ENCODE assay signal across 18 cellular contexts in genomic region chr4:180203349-180203748, GRCh38.
DNase-seq lines count a peak whose midpoint lies in the region; ATAC-seq and TF ChIP-seq lines count a peak whose summit lies in the region.
"Had no signal": no experiment of that assay in that cellular context is flagged by ENCODE, and none has a peak within 500 bp of the region (broad histone marks: within the 10 kb centered on the region; RNA-seq: fewer than 3 reads in every experiment).

No MANE protein-coding gene starts in this region.

- H3K27ac Mint-ChIP-seq in CD4-positive, alpha-beta memory T cell: peak overlapping the region in 1 of 7 donors; percentile 9
- H3K27ac Mint-ChIP-seq: stimulated activated effector memory CD8-positive, alpha-beta T cell treated with anti-CD3 and anti-CD28 coated beads, Interleukin-12 subunit alpha, Interleukin-12 subunit beta, amount 100 ng/mL, for 72 hours had no signal

- intact Hi-C loops in PC-9 (cut with micrococcal nuclease; ENCODE audit: unreplicated experiment): no loop called here
- intact Hi-C loops in gastrocnemius medialis (cut with DNase I; ENCODE audit: low total_unique reads): no loop called here
- intact Hi-C loops in CD4-positive, alpha-beta memory T cell (cut with micrococcal nuclease): no loop called here

- no peak for TF ChIP-seq POLR2A in gastrocnemius medialis (IDR thresholded peaks at IDR 0.05)

- ATAC-seq in DND-41 (ENCODE audit: insufficient read depth, low read depth): peak; percentile 64; the same call in 2 of the 3 replicates
- peak; percentile 95 for ATAC-seq in GM18870 (IDR thresholded peaks at IDR 0.05; ENCODE audit: unreplicated experiment)
- ATAC-seq in HG02623 (IDR thresholded peaks at IDR 0.05; ENCODE audit: unreplicated experiment): peak; percentile 91
- ATAC-seq in HG03342 (IDR thresholded peaks at IDR 0.05; ENCODE audit: unreplicated experiment): peak; percentile 76
- ATAC-seq in gastrocnemius medialis: no peak
- ATAC-seq: A549; esophagus mucosa; left cardiac atrium; stimulated activated effector memory CD8-positive, alpha-beta T cell treated with anti-CD3 and anti-CD28 coated beads, Interleukin-12 subunit alpha, Interleukin-12 subunit beta, amount 100 ng/mL, for 72 hours had no signal

- no peak overlapping the region for H3K4me3 Mint-ChIP-seq in CD4-positive, alpha-beta memory T cell
- H3K4me3 Mint-ChIP-seq: stimulated activated effector memory CD8-positive, alpha-beta T cell treated with anti-CD3 and anti-CD28 coated beads, Interleukin-12 subunit alpha, Interleukin-12 subunit beta, amount 100 ng/mL, for 72 hours had no signal

- H3K4me1 Mint-ChIP-seq in CD4-positive, alpha-beta memory T cell: no peaks in the 10 kb centered on the region
- H3K4me1 Mint-ChIP-seq: stimulated activated effector memory CD8-positive, alpha-beta T cell treated with anti-CD3 and anti-CD28 coated beads, Interleukin-12 subunit alpha, Interleukin-12 subunit beta, amount 100 ng/mL, for 72 hours had no signal

- H3K4me2 ChIP-seq in DND-41 (ENCODE audit: insufficient read depth, low read length) (no peak overlapping the region), PC-9 (no peak overlapping the region)
- H3K4me2 ChIP-seq: A549 had no signal

- no peak overlapping the region for H3K27ac ChIP-seq in DND-41 (ENCODE audit: low read length)
- H3K27ac ChIP-seq in PC-9: no peak overlapping the region
- no peak overlapping the region for H3K27ac ChIP-seq in gastrocnemius medialis
- no peak overlapping the region for H3K27ac ChIP-seq in CD4-positive, alpha-beta memory T cell (ENCODE audit: low read depth, low read length)
- H3K27ac ChIP-seq: A549, sigmoid colon had no signal

- H4K20me1 ChIP-seq in DND-41 (ENCODE audit: insufficient read depth, low read length) (no peaks in the 10 kb centered on the region), PC-9 (ENCODE audit: insufficient read depth) (no peaks in the 10 kb centered on the region)

- no peaks in the 10 kb centered on the region for H3K9me3 ChIP-seq in DND-41 (ENCODE audit: insufficient read depth, low read length, severe bottlenecking)
- H3K9me3 ChIP-seq in PC-9 (ENCODE audit: insufficient read depth, low read depth): no peaks in the 10 kb centered on the region
- no peaks in the 10 kb centered on the region for H3K9me3 ChIP-seq in gastrocnemius medialis
- no peaks in the 10 kb centered on the region for H3K9me3 ChIP-seq in CD4-positive, alpha-beta memory T cell (ENCODE audit: control insufficient read depth in 1 of 2, low read length in 2 of 2)
- H3K9me3 ChIP-seq: A549, sigmoid colon had no signal

- POLR2A ChIA-PET in PC-9 (lab: Charles Lee; ENCODE audit: unreplicated experiment): no interaction called here
- POLR2A ChIA-PET in CD4-positive, alpha-beta memory T cell (lab: Charles Lee; ENCODE audit: partially characterized antibody): no interaction called here

- H3K4me3 ChIP-seq in DND-41 (ENCODE audit: low read depth in 1 of 2, low read length in 2 of 2): no peak overlapping the region
- H3K4me3 ChIP-seq in PC-9: no peak overlapping the region
- H3K4me3 ChIP-seq in gastrocnemius medialis: no peak overlapping the region
- H3K4me3 ChIP-seq in CD4-positive, alpha-beta memory T cell (ENCODE audit: low read length in 2 of 2): no peak overlapping the region
- H3K4me3 ChIP-seq: A549, sigmoid colon had no signal

- H3K9ac ChIP-seq in DND-41 (ENCODE audit: low read depth, low read length): no peak overlapping the region

- no peak overlapping the region for H2AFZ ChIP-seq in DND-41 (ENCODE audit: low read depth, low read length)
- no peak overlapping the region for H2AFZ ChIP-seq in PC-9

- H3K79me2 ChIP-seq in DND-41 (ENCODE audit: insufficient read depth, low read length): no peaks in the 10 kb centered on the region
- H3K79me2 ChIP-seq in PC-9 (ENCODE audit: low read depth): no peaks in the 10 kb centered on the region

- CTCF ChIA-PET in PC-9 (lab: Charles Lee): no interaction called here
- CTCF ChIA-PET in CD4-positive, alpha-beta memory T cell (lab: Charles Lee; ENCODE audit: partially characterized antibody): no interaction called here

- DNase-seq in DND-41 (peak; percentile 21), PC-9 (no peak), gastrocnemius medialis (no peak)
- no peak for DNase-seq in stimulated activated CD4-positive, alpha-beta T cell treated with anti-CD3 and anti-CD28 coated beads, Interleukin-4, amount 100 ng/mL, for 1 hour
- DNase-seq in CD4-positive, alpha-beta memory T cell: no peak
- DNase-seq: activated CD4-positive, alpha-beta T cell treated with anti-CD3 and anti-CD28 coated beads, Interleukin-2, amount 50 U/mL, for 48 hours; activated effector memory CD4-positive, alpha-beta T cell treated with anti-CD3 and anti-CD28 coated beads, Interleukin-2, amount 50 U/mL, for 16 hours; left cardiac atrium; NCI-H1048; occipital lobe; sigmoid colon; stimulated activated CD4-positive, alpha-beta T cell treated with anti-CD3 and anti-CD28 coated beads, Interleukin-4, amount 100 ng/mL, for 4 hours had no signal

- H3K27me3 ChIP-seq in DND-41 (ENCODE audit: insufficient read depth, low read length, poor library complexity) (no peaks in the 10 kb centered on the region), PC-9 (ENCODE audit: insufficient read depth, low read depth) (no peaks in the 10 kb centered on the region), gastrocnemius medialis (no peaks in the 10 kb centered on the region)
- H3K27me3 ChIP-seq in CD4-positive, alpha-beta memory T cell (ENCODE audit: insufficient read depth, low read length): no peaks in the 10 kb centered on the region
- H3K27me3 ChIP-seq: sigmoid colon had no signal

- in situ Hi-C loops in gastrocnemius medialis (cut with MboI; ENCODE audit: low sequenced_read_pairs in 4 of 4): no loop called here

- BruUV-seq in PC-9 (replicated peaks; lab: Mats Ljungman, UMichigan): no TSS peak

- H3K36me3 ChIP-seq in DND-41 (ENCODE audit: insufficient read depth, low read length) (no peaks in the 10 kb centered on the region), PC-9 (ENCODE audit: low read depth) (no peaks in the 10 kb centered on the region), gastrocnemius medialis (no peaks in the 10 kb centered on the region)
- no peaks in the 10 kb centered on the region for H3K36me3 ChIP-seq in CD4-positive, alpha-beta memory T cell (ENCODE audit: insufficient read depth, low read length)
- H3K36me3 ChIP-seq: sigmoid colon had no signal

- no peaks in the 10 kb centered on the region for H3K36me3 Mint-ChIP-seq in CD4-positive, alpha-beta memory T cell
- H3K36me3 Mint-ChIP-seq: stimulated activated effector memory CD8-positive, alpha-beta T cell treated with anti-CD3 and anti-CD28 coated beads, Interleukin-12 subunit alpha, Interleukin-12 subunit beta, amount 100 ng/mL, for 72 hours had no signal

- H3F3A ChIP-seq in PC-9 (ENCODE audit: insufficient read depth, low read depth): no peaks in the 10 kb centered on the region

- TF ChIP-seq CTCF in DND-41 (IDR thresholded peaks at IDR 0.05; ENCODE audit: borderline replicate concordance, extremely low read depth, low read length, poor library complexity, severe bottlenecking): no peak
- TF ChIP-seq CTCF in PC-9 (conservative IDR thresholded peaks at IDR 0.05): no peak
- TF ChIP-seq CTCF in gastrocnemius medialis (IDR thresholded peaks at IDR 0.05 in 4 of 5, conservative IDR thresholded peaks at IDR 0.05 in 1 of 5): no peak

- no peaks in the 10 kb centered on the region for H3K27me3 Mint-ChIP-seq in CD4-positive, alpha-beta memory T cell

- H3K9me2 ChIP-seq in PC-9 (ENCODE audit: insufficient read depth): no peaks in the 10 kb centered on the region

- no peaks in the 10 kb centered on the region for H3K4me1 ChIP-seq in DND-41 (ENCODE audit: insufficient read depth, low read length)
- H3K4me1 ChIP-seq in PC-9 (replicated peaks; ENCODE audit: insufficient read depth): no peaks in the 10 kb centered on the region
- no peaks in the 10 kb centered on the region for H3K4me1 ChIP-seq in gastrocnemius medialis
- no peaks in the 10 kb centered on the region for H3K4me1 ChIP-seq in CD4-positive, alpha-beta memory T cell (ENCODE audit: insufficient read depth, low read length)
- H3K4me1 ChIP-seq: A549, sigmoid colon had no signal

- H3K9me3 Mint-ChIP-seq in CD4-positive, alpha-beta memory T cell: peaks cover 0 to 9% (median 1%) of the 10 kb centered on the region in 8 donors

Comparison
In these comparisons a context has a peak if more than half of its experiments do, and no peak if none do; other contexts are left out.
1. ATAC-seq: peak in DND-41 (single experiment), GM18870 (single experiment), HG02623 (single experiment) and HG03342 (single experiment); none in gastrocnemius medialis (0 of 2).